10 cellular contexts compared by ENCODE assay signal in the genomic region with DNA sequence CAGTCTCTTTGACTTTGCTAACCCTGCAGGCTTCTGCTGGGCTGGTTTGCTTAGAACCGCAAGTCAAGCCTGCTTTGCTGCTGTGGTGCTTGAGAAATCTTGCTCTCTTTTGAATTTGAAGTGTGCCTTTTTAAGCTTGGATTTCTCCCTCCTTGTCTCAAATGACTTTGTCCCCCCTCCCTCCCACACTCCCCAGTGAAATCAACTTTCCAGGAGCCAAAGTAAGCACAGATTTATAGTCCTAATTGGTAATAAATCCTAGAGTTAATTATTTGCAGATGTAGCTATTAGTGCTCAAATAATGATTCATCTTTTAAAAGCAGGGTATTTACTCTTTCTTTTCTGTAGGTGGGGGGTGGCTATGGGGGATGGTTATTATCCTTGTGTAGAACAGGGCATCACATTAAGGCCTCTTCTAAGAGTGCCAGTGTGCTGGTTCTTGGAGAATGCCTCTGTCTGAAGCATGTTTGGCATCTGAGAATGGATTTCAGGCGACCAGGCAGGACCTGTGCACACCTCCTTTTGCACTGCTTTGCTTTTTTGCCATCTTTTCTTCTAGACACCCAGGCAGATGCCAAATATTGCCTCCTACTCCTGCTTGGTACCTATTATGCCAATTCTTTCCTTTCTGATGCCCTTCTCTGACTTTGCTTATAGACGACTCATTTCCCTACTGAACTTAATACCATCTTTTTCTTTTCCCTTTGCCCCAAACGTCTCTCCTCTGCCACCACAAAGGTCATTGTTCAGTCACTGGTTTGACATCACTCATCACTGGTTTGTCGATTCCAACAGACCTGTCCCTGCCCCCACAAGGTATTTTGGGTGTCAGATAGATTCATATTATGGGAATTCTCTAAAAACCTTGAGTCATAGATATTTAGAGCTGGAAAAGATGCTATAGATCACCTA. TPM values are rescaled to one million over a fixed set of nuclear protein-coding genes. Genes with fewer than 3 reads are reported as not detected.
DNase-seq lines count a peak whose midpoint lies in the region; ATAC-seq, FAIRE-seq and TF ChIP-seq lines count a peak whose summit lies in the region.
"Had no signal": no experiment of that assay in that cellular context is flagged by ENCODE, and none has a peak within 500 bp of the region (broad histone marks: within the 10 kb centered on the region; RNA-seq: fewer than 3 reads in every experiment).

No MANE protein-coding gene starts in this region.

- peaks cover 29 to 32% of the 10 kb centered on the region in 2 donors for H3K27me3 Mint-ChIP-seq in stimulated activated naive B cell treated with anti-CD40 and anti-IgM and Interleukin-4, amounts not matched to agents 10 μg/mL and 1 μg/mL and 100 μg/mL, for 72 hours

- no peak for TF ChIP-seq EP300 in A549 (IDR thresholded peaks at IDR 0.05)

- no TSS peak for BruUV-seq in PC-3 (replicated peaks; lab: Mats Ljungman, UMichigan)

- no peaks in the 10 kb centered on the region for H3K36me3 Mint-ChIP-seq in stimulated activated naive B cell treated with anti-CD40 and anti-IgM and Interleukin-4, amounts not matched to agents 10 μg/mL and 1 μg/mL and 100 μg/mL, for 72 hours
- H3K36me3 Mint-ChIP-seq: activated naive CD8-positive, alpha-beta T cell had no signal

- intact Hi-C loops in PC-3 (cut with micrococcal nuclease) = loop anchor here (2.0 to 5.0 kb wide), 2 partner anchors 55 to 273 kb away; no protein-coding TSS in a partner anchor

- no peak overlapping the region for H3K9ac ChIP-seq in PC-3 (ENCODE audit: low read length)

- ATAC-seq in A549 (peak; percentile 48 to 64; a peak in 5 of 6 replicates), PC-3 (peak; percentile 72), GM18858 (IDR thresholded peaks at IDR 0.05; ENCODE audit: unreplicated experiment) (no peak), HG03442 (IDR thresholded peaks at IDR 0.05; ENCODE audit: unreplicated experiment) (no peak), HG02678 (IDR thresholded peaks at IDR 0.05; ENCODE audit: unreplicated experiment) (no peak)
- ATAC-seq in stimulated activated naive B cell treated with anti-CD40 and anti-IgM and Interleukin-4, amounts not matched to agents 10 μg/mL and 1 μg/mL and 100 μg/mL, for 72 hours (replicated peaks) = no peak

- peak in 1 of 2 experiments; percentile 33 for DNase-seq in A549 (ENCODE audit: low read depth in 1 of 2, low spot score in 1 of 2)
- DNase-seq in H4 (ENCODE audit: low spot score) = peak; percentile 59
- peak; percentile 68 for DNase-seq in PC-3
- DNase-seq in kidney glomerular epithelial cell (lab: John Stamatoyannopoulos, UW) = peak; percentile 87
- no peak for DNase-seq in stimulated activated naive B cell treated with anti-CD40 and anti-IgM and Interleukin-4, amounts not matched to agents 10 μg/mL and 1 μg/mL and 100 μg/mL, for 72 hours

- no peaks in the 10 kb centered on the region for H3K36me3 ChIP-seq in PC-3 (ENCODE audit: low read depth, low read length)

- 0 out of 2 replicates have a peak overlapping the region, but pooled peaks have one; percentile 10 for H2AFZ ChIP-seq in PC-3 (ENCODE audit: low read length)

- POLR2A ChIA-PET in A549 (lab: Yijun Ruan, JAX) (no interaction called here), PC-3 (lab: Charles Lee; ENCODE audit: unreplicated experiment) (interaction anchor here (0.6 to 0.7 kb wide), 6 partner anchors 12 to 1672 kb away, joined by 4 to 25 read pairs (median 6); no protein-coding TSS in a partner anchor)

- no peak for TF ChIP-seq RAD21 in A549 (conservative IDR thresholded peaks at IDR 0.05 in 1 of 2, IDR thresholded peaks at IDR 0.05 in 1 of 2)

- peak overlapping the region; percentile 65 for H3K4me2 ChIP-seq in A549
- H3K4me2 ChIP-seq in PC-3 (ENCODE audit: low read length) = peak overlapping the region; percentile 60

- H3K4me1 Mint-ChIP-seq in stimulated activated naive B cell treated with anti-CD40 and anti-IgM and Interleukin-4, amounts not matched to agents 10 μg/mL and 1 μg/mL and 100 μg/mL, for 72 hours = peaks cover 0 to 2% of the 10 kb centered on the region in 2 donors

- H3K4me3 Mint-ChIP-seq in stimulated activated naive B cell treated with anti-CD40 and anti-IgM and Interleukin-4, amounts not matched to agents 10 μg/mL and 1 μg/mL and 100 μg/mL, for 72 hours = no peak overlapping the region
- H3K4me3 Mint-ChIP-seq: activated naive CD8-positive, alpha-beta T cell had no signal

- H3K4me3 ChIP-seq in A549 (no peak overlapping the region), PC-3 (ENCODE audit: low read length) (no peak overlapping the region; the same call in 1 of the 2 replicates)

- FAIRE-seq in A549 (lab: Jason Lieb, UNC) = no peak
- FAIRE-seq: TTC549 had no signal

- no peaks in the 10 kb centered on the region for H3K79me2 ChIP-seq in PC-3 (ENCODE audit: low read length)

- H3K27ac Mint-ChIP-seq in stimulated activated naive B cell treated with anti-CD40 and anti-IgM and Interleukin-4, amounts not matched to agents 10 μg/mL and 1 μg/mL and 100 μg/mL, for 72 hours = no peak overlapping the region
- H3K27ac Mint-ChIP-seq: activated naive CD8-positive, alpha-beta T cell had no signal

- CTCF ChIA-PET in A549 (lab: Yijun Ruan, JAX) = interaction anchor here (0.6 kb wide), 1 partner anchor 261 kb away, joined by 3 read pairs; no protein-coding TSS in a partner anchor
- CTCF ChIA-PET in PC-3 (lab: Charles Lee) = interaction anchor here (0.6 to 1.0 kb wide), 5 partner anchors 55 to 494 kb away, joined by 3 to 14 read pairs (median 4); no protein-coding TSS in a partner anchor

- H3K9me3 ChIP-seq in A549 = no peaks in the 10 kb centered on the region
- H3K9me3 ChIP-seq in PC-3 (ENCODE audit: low read length) = no peaks in the 10 kb centered on the region

- peaks cover 48% of the 10 kb centered on the region for H3K4me1 ChIP-seq in A549
- H3K4me1 ChIP-seq in PC-3 (ENCODE audit: insufficient read depth, low read length) = peaks cover 56% of the 10 kb centered on the region

- no peaks in the 10 kb centered on the region for H3F3A ChIP-seq in PC-3 (ENCODE audit: low read length, unreplicated experiment)

- H3K27me3 ChIP-seq in PC-3 (ENCODE audit: low read length) = no peaks in the 10 kb centered on the region

- TF ChIP-seq POLR2A in A549 (IDR thresholded peaks at IDR 0.05; ENCODE audit: low read length) = no peak

- TF ChIP-seq CTCF in A549 (IDR thresholded peaks at IDR 0.05) (no peak), PC-3 (conservative IDR thresholded peaks at IDR 0.05; ENCODE audit: low read depth, low read length) (no peak)

- 8% methylated on average over 5 of the region's 5 CpGs for WGBS in A549 (ENCODE audit: missing lambda C conversion rate)

- no peaks in the 10 kb centered on the region for H3K9me3 Mint-ChIP-seq in stimulated activated naive B cell treated with anti-CD40 and anti-IgM and Interleukin-4, amounts not matched to agents 10 μg/mL and 1 μg/mL and 100 μg/mL, for 72 hours

- no peaks in the 10 kb centered on the region for H3K9me2 ChIP-seq in PC-3 (replicated peaks; ENCODE audit: low read length)

- no peaks in the 10 kb centered on the region for H4K20me1 ChIP-seq in PC-3 (ENCODE audit: low read length)

- H3K27ac ChIP-seq in A549 (peak overlapping the region; percentile 29 to 52; a peak in 5 of 6 replicates), PC-3 (ENCODE audit: low read length) (peak overlapping the region; percentile 21)

TF ChIP-seq in A549, 52 proteins besides CTCF, POLR2A, EP300 and RAD21:
- TF ChIP-seq FOSL2 (IDR thresholded peaks at IDR 0.05) = 0 out of 2 replicates have a peak, but pooled peaks have one; percentile 29
- TF ChIP-seq FOSL2 (CRISPR knock-in tag; IDR thresholded peaks at IDR 0.05) = peak; percentile 42; the same call in 1 of the 2 replicates
- peak; percentile 73 for TF ChIP-seq GATA3 (IDR thresholded peaks at IDR 0.05; ENCODE audit: borderline replicate concordance)
- TF ChIP-seq JUNB (IDR thresholded peaks at IDR 0.05) = peak; percentile 71
- TF ChIP-seq, protein P1, sequence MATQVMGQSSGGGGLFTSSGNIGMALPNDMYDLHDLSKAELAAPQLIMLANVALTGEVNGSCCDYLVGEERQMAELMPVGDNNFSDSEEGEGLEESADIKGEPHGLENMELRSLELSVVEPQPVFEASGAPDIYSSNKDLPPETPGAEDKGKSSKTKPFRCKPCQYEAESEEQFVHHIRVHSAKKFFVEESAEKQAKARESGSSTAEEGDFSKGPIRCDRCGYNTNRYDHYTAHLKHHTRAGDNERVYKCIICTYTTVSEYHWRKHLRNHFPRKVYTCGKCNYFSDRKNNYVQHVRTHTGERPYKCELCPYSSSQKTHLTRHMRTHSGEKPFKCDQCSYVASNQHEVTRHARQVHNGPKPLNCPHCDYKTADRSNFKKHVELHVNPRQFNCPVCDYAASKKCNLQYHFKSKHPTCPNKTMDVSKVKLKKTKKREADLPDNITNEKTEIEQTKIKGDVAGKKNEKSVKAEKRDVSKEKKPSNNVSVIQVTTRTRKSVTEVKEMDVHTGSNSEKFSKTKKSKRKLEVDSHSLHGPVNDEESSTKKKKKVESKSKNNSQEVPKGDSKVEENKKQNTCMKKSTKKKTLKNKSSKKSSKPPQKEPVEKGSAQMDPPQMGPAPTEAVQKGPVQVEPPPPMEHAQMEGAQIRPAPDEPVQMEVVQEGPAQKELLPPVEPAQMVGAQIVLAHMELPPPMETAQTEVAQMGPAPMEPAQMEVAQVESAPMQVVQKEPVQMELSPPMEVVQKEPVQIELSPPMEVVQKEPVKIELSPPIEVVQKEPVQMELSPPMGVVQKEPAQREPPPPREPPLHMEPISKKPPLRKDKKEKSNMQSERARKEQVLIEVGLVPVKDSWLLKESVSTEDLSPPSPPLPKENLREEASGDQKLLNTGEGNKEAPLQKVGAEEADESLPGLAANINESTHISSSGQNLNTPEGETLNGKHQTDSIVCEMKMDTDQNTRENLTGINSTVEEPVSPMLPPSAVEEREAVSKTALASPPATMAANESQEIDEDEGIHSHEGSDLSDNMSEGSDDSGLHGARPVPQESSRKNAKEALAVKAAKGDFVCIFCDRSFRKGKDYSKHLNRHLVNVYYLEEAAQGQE (IDR thresholded peaks at IDR 0.05) = no peak
TF ChIP-seq in A549: peak in this region for 3.

RNA-seq across cellular contexts. Expression of a gene that starts 50.7 kb away (rescaled TPM):
- polyA plus RNA-seq in A549 (2011; rRNA removed) (0.42 and 0.44 TPM in 2 replicates), A549 (2017; fragmentation: RNase III; extraction: RNeasy Plus Mini Kit Qiagen cat#74134 plus additional on column Dnase treatment) (0.42 to 0.61 TPM (median 0.56 TPM) in 3 replicates)
- 0.32 and 0.42 TPM in 2 replicates for polyA plus RNA-seq in A549 (2012; cell fraction: cytosol; rRNA removed)
- 2.6 and 3.2 TPM in 2 replicates for polyA plus RNA-seq in A549 (2012; cell fraction: nucleus; rRNA removed)
- polyA minus RNA-seq in A549 (2011; rRNA and poly(A)+ RNA removed) = 0.21 and 0.49 TPM in 2 replicates
- total RNA-seq in H4 (2014; rRNA removed; shearing (Covaris generic)) = 0.06 TPM in 1 of 2 replicates, not detected in the other
- 32.0 and 38.0 TPM in 2 replicates for total RNA-seq in PC-3 (2014; rRNA removed)

Comparison
In these comparisons a context has a peak if more than half of its experiments do, and no peak if none do; other contexts are left out.
1. ATAC-seq: peak in A549 (2 of 2) and PC-3 (single experiment); none in GM18858 (single experiment), HG03442 (single experiment), stimulated activated naive B cell treated with anti-CD40 and anti-IgM and Interleukin-4, amounts not matched to agents 10 μg/mL and 1 μg/mL and 100 μg/mL, for 72 hours (0 of 2) and HG02678 (single experiment).
2. RNA of a gene that starts 50.7 kb away (total RNA-seq): 32.0 to 38.0 TPM in PC-3; 0.06 TPM in H4; every median in the first group is over 10 times any median in the second.